26 cellular contexts compared by ENCODE assay signal in the genomic region with DNA sequence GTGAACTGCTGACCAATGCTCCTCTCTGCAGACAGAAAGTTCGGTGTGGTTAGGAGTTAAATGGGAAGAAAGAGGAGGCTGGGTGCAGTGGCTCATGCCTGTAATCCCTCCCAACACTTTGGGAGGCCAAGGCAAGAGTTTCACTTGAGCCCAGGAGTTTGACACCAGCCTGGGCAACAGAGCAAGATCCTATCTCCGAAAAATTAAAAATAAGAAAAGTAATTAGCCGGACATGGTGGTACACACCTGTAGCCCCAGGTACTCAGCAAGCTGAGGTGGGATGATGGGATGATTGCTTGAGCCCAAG.
"Had no signal": no experiment of that assay in that cellular context is flagged by ENCODE, and none has a peak within 500 bp of the region (broad histone marks: within the 10 kb centered on the region; RNA-seq: fewer than 3 reads in every experiment).

No MANE protein-coding gene starts in this region.

- H3K36me3 ChIP-seq: colonic mucosa, gastroesophageal sphincter, pancreas, suprapubic skin had no signal

- H3K4me3 ChIP-seq: colonic mucosa, dorsolateral prefrontal cortex, gastroesophageal sphincter, hepatocyte, pancreas, psoas muscle, suprapubic skin, tibial artery had no signal

- H3K36me3 Mint-ChIP-seq: activated naive CD4-positive, alpha-beta T cell treated with anti-CD3 and anti-CD28 coated beads, Interleukin-2, amount 50 U/mL, for 72 hours had no signal

- H3K27me3 Mint-ChIP-seq: activated CD4-positive, alpha-beta memory T cell treated with anti-CD3 and anti-CD28 coated beads, Interleukin-2, amount 10 ng/mL, durations not matched to agents 7 days and 5 days; activated CD4-positive, alpha-beta T cell treated with anti-CD3 and anti-CD28 coated beads, Interleukin-2, amount 10 ng/mL, durations not matched to agents 7 days and 5 days; activated T-cell treated with anti-CD3 and anti-CD28 coated beads, Interleukin-2, amount 50 U/mL, for 24 hours; naive thymus-derived CD8-positive, alpha-beta T cell had no signal

- DNase-seq: activated CD4-positive, alpha-beta memory T cell treated with anti-CD3 and anti-CD28 coated beads, Interleukin-2, amount 10 ng/mL, durations not matched to agents 7 days and 5 days; activated CD4-positive, alpha-beta T cell treated with anti-CD3 and anti-CD28 coated beads, Interleukin-2, amount 10 ng/mL, durations not matched to agents 7 days and 5 days; activated CD4-positive, CD25-positive, alpha-beta regulatory T cell treated with anti-CD3 and anti-CD28 coated beads, Interleukin-2, amount 50 U/mL, for 72 hours; activated CD8-positive, alpha-beta memory T cell treated with anti-CD3 and anti-CD28 coated beads, Interleukin-2, amount 50 U/mL, for 48 hours; activated naive CD4-positive, alpha-beta T cell; activated T-cell treated with anti-CD3 and anti-CD28 coated beads, Interleukin-2, amount 50 U/mL, for 24 hours; colonic mucosa; dorsolateral prefrontal cortex; effector memory CD4-positive, alpha-beta T cell; left cardiac atrium; naive thymus-derived CD8-positive, alpha-beta T cell; nucleus accumbens; pancreas; psoas muscle; stimulated activated CD4-positive, alpha-beta T cell treated with anti-CD3 and anti-CD28 coated beads, Interleukin-15, amount 100 ng/mL, for 24 hours; stimulated activated CD4-positive, alpha-beta T cell treated with anti-CD3 and anti-CD28 coated beads, Interleukin-2, amount 100 ng/mL, for 24 hours; stimulated activated naive CD4-positive, alpha-beta T cell; T-helper 9 cell; tibial artery; WERI-Rb-1 had no signal

- H3K4me1 ChIP-seq: colonic mucosa, pancreas, psoas muscle had no signal

- H3K9me3 Mint-ChIP-seq: activated CD4-positive, alpha-beta memory T cell treated with anti-CD3 and anti-CD28 coated beads, Interleukin-2, amount 10 ng/mL, durations not matched to agents 7 days and 5 days; activated CD4-positive, alpha-beta T cell treated with anti-CD3 and anti-CD28 coated beads, Interleukin-2, amount 10 ng/mL, durations not matched to agents 7 days and 5 days; activated naive CD4-positive, alpha-beta T cell treated with anti-CD3 and anti-CD28 coated beads, Interleukin-2, amount 50 U/mL, for 72 hours; activated T-cell treated with anti-CD3 and anti-CD28 coated beads, Interleukin-2, amount 50 U/mL, for 24 hours; activated T-helper 2 cell treated with anti-CD3 and anti-CD28 coated beads, Interferon-gamma antibody, Interleukin-2, Interleukin-4, amounts not matched to agents 10 μg/mL and 5 μg/mL and 100 μg/mL, durations not matched to agents 14 hours and 24 hours and 36 hours; naive thymus-derived CD8-positive, alpha-beta T cell; neural crest cell had no signal

- H3K9me3 ChIP-seq: colonic mucosa, gastroesophageal sphincter, pancreas, psoas muscle, suprapubic skin, tibial artery had no signal

- H3K4me3 Mint-ChIP-seq: activated CD4-positive, alpha-beta memory T cell treated with anti-CD3 and anti-CD28 coated beads, Interleukin-2, amount 10 ng/mL, durations not matched to agents 7 days and 5 days; activated CD4-positive, alpha-beta T cell treated with anti-CD3 and anti-CD28 coated beads, Interleukin-2, amount 10 ng/mL, durations not matched to agents 7 days and 5 days; activated T-cell treated with anti-CD3 and anti-CD28 coated beads, Interleukin-2, amount 50 U/mL, for 24 hours; naive thymus-derived CD8-positive, alpha-beta T cell; neural crest cell had no signal

- ATAC-seq: activated naive CD4-positive, alpha-beta T cell treated with anti-CD3 and anti-CD28 coated beads, Interleukin-2, amount 50 U/mL, for 72 hours; gastroesophageal sphincter; left cardiac atrium; naive thymus-derived CD8-positive, alpha-beta T cell; pancreas; psoas muscle had no signal

- H3K27ac Mint-ChIP-seq: activated CD4-positive, alpha-beta memory T cell treated with anti-CD3 and anti-CD28 coated beads, Interleukin-2, amount 10 ng/mL, durations not matched to agents 7 days and 5 days; activated T-cell treated with anti-CD3 and anti-CD28 coated beads, Interleukin-2, amount 50 U/mL, for 24 hours; activated T-helper 2 cell treated with anti-CD3 and anti-CD28 coated beads, Interferon-gamma antibody, Interleukin-2, Interleukin-4, amounts not matched to agents 10 μg/mL and 5 μg/mL and 100 μg/mL, durations not matched to agents 14 hours and 24 hours and 36 hours had no signal

- H3K27me3 ChIP-seq: colonic mucosa, dorsolateral prefrontal cortex, gastroesophageal sphincter, hepatocyte, pancreas, suprapubic skin, tibial artery had no signal

- H3K27ac ChIP-seq: colonic mucosa, dorsolateral prefrontal cortex, gastroesophageal sphincter, hepatocyte, pancreas, psoas muscle, suprapubic skin, tibial artery, WERI-Rb-1 had no signal
